Comparison of ENCODE assay signal across 1 cellular context in genomic region chr12:69457433-69457832, GRCh38.
TF ChIP-seq lines count a peak whose summit lies in the region.

No MANE protein-coding gene starts in this region.

TF ChIP-seq in WTC11, 78 proteins besides CTCF, POLR2A, EP300 and RAD21 (continued from another document):
- TF ChIP-seq, protein P1, sequence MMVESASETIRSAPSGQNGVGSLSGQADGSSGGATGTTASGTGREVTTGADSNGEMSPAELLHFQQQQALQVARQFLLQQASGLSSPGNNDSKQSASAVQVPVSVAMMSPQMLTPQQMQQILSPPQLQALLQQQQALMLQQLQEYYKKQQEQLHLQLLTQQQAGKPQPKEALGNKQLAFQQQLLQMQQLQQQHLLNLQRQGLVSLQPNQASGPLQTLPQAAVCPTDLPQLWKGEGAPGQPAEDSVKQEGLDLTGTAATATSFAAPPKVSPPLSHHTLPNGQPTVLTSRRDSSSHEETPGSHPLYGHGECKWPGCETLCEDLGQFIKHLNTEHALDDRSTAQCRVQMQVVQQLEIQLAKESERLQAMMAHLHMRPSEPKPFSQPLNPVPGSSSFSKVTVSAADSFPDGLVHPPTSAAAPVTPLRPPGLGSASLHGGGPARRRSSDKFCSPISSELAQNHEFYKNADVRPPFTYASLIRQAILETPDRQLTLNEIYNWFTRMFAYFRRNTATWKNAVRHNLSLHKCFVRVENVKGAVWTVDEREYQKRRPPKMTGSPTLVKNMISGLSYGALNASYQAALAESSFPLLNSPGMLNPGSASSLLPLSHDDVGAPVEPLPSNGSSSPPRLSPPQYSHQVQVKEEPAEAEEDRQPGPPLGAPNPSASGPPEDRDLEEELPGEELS (CRISPR knock-in tag; IDR thresholded peaks at IDR 0.05): no peak
- TF ChIP-seq ZNF232 (CRISPR knock-in tag; IDR thresholded peaks at IDR 0.05) (no peak), FOXP1 (CRISPR knock-in tag; IDR thresholded peaks at IDR 0.05; ENCODE audit: borderline replicate concordance) (no peak), CDX4 (CRISPR knock-in tag; IDR thresholded peaks at IDR 0.05; ENCODE audit: borderline replicate concordance) (no peak)
